In the genomic region with DNA sequence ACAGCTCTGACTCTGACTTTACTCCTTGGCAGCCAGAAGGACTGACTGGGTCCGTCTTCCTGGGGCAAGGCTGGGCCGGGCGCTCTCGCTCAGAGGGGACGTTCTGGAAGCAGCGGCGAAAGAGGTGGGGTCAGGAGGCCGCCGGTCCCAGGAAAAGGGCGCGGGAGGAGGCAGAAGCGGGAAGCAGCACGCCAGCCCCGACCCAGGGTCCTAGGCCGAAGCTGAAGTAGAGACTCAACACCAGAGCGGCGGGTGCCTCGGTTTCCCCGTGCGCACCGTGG, we compare ENCODE assay signal across 1 cellular context.
TF ChIP-seq lines count a peak whose summit lies in the region.

No MANE protein-coding gene starts in this region.

TF ChIP-seq in HepG2, 621 proteins besides CTCF, POLR2A, EP300 and RAD21 (continued from another document and continues in another):
- TF ChIP-seq TFDP1 (CRISPR knock-in tag; IDR thresholded peaks at IDR 0.05; ENCODE audit: borderline replicate concordance): no peak
- no peak for TF ChIP-seq GFI1 (CRISPR knock-in tag; IDR thresholded peaks at IDR 0.05; ENCODE audit: borderline replicate concordance)
- TF ChIP-seq DBP (CRISPR knock-in tag; IDR thresholded peaks at IDR 0.05; ENCODE audit: not compliant biosample characterization): no peak
- no peak for TF ChIP-seq CENPBD1 (CRISPR knock-in tag; IDR thresholded peaks at IDR 0.05; ENCODE audit: borderline replicate concordance, low read depth)
- TF ChIP-seq UBTF (CRISPR knock-in tag; IDR thresholded peaks at IDR 0.05): peak; percentile 33; the same call in 1 of the 2 replicates
- TF ChIP-seq ZFP91 (CRISPR knock-in tag; IDR thresholded peaks at IDR 0.05; ENCODE audit: borderline replicate concordance): peak; percentile 45; the same call in 1 of the 2 replicates
- TF ChIP-seq RXRB (CRISPR knock-in tag; IDR thresholded peaks at IDR 0.05; ENCODE audit: borderline replicate concordance): no peak
- TF ChIP-seq PRDM10 (CRISPR knock-in tag; IDR thresholded peaks at IDR 0.05; ENCODE audit: low read depth): no peak
- TF ChIP-seq KMT2A (CRISPR knock-in tag; IDR thresholded peaks at IDR 0.05): 0 out of 2 replicates have a peak, but pooled peaks have one; percentile 62
- TF ChIP-seq ZNF552 (CRISPR knock-in tag; IDR thresholded peaks at IDR 0.05; ENCODE audit: borderline replicate concordance): no peak
- TF ChIP-seq ZNF567 (CRISPR knock-in tag; IDR thresholded peaks at IDR 0.05; ENCODE audit: borderline replicate concordance): no peak
- no peak for TF ChIP-seq ZNF776 (CRISPR knock-in tag; IDR thresholded peaks at IDR 0.05)
- no peak for TF ChIP-seq HMGXB3 (CRISPR knock-in tag; IDR thresholded peaks at IDR 0.05; ENCODE audit: borderline replicate concordance)
- no peak for TF ChIP-seq GZF1 (CRISPR knock-in tag; IDR thresholded peaks at IDR 0.05)
- no peak for TF ChIP-seq ZNF432 (CRISPR knock-in tag; IDR thresholded peaks at IDR 0.05; ENCODE audit: borderline replicate concordance)
- TF ChIP-seq ZNF564 (CRISPR knock-in tag; IDR thresholded peaks at IDR 0.05): no peak
- no peak for TF ChIP-seq ZNF557 (CRISPR knock-in tag; IDR thresholded peaks at IDR 0.05)
- TF ChIP-seq MXD4 (CRISPR knock-in tag; IDR thresholded peaks at IDR 0.05): no peak
- TF ChIP-seq, protein P1, sequence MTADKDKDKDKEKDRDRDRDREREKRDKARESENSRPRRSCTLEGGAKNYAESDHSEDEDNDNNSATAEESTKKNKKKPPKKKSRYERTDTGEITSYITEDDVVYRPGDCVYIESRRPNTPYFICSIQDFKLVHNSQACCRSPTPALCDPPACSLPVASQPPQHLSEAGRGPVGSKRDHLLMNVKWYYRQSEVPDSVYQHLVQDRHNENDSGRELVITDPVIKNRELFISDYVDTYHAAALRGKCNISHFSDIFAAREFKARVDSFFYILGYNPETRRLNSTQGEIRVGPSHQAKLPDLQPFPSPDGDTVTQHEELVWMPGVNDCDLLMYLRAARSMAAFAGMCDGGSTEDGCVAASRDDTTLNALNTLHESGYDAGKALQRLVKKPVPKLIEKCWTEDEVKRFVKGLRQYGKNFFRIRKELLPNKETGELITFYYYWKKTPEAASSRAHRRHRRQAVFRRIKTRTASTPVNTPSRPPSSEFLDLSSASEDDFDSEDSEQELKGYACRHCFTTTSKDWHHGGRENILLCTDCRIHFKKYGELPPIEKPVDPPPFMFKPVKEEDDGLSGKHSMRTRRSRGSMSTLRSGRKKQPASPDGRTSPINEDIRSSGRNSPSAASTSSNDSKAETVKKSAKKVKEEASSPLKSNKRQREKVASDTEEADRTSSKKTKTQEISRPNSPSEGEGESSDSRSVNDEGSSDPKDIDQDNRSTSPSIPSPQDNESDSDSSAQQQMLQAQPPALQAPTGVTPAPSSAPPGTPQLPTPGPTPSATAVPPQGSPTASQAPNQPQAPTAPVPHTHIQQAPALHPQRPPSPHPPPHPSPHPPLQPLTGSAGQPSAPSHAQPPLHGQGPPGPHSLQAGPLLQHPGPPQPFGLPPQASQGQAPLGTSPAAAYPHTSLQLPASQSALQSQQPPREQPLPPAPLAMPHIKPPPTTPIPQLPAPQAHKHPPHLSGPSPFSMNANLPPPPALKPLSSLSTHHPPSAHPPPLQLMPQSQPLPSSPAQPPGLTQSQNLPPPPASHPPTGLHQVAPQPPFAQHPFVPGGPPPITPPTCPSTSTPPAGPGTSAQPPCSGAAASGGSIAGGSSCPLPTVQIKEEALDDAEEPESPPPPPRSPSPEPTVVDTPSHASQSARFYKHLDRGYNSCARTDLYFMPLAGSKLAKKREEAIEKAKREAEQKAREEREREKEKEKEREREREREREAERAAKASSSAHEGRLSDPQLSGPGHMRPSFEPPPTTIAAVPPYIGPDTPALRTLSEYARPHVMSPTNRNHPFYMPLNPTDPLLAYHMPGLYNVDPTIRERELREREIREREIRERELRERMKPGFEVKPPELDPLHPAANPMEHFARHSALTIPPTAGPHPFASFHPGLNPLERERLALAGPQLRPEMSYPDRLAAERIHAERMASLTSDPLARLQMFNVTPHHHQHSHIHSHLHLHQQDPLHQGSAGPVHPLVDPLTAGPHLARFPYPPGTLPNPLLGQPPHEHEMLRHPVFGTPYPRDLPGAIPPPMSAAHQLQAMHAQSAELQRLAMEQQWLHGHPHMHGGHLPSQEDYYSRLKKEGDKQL (CRISPR knock-in tag; IDR thresholded peaks at IDR 0.05; ENCODE audit: low read depth): no peak
- no peak for TF ChIP-seq SOX13 (IDR thresholded peaks at IDR 0.05)
- no peak for TF ChIP-seq SOX13 (CRISPR knock-in tag; conservative IDR thresholded peaks at IDR 0.05 in 1 of 2, IDR thresholded peaks at IDR 0.05 in 1 of 2)
- no peak for TF ChIP-seq SCMH1 (CRISPR knock-in tag; IDR thresholded peaks at IDR 0.05; ENCODE audit: borderline replicate concordance)
- TF ChIP-seq, protein P2, sequence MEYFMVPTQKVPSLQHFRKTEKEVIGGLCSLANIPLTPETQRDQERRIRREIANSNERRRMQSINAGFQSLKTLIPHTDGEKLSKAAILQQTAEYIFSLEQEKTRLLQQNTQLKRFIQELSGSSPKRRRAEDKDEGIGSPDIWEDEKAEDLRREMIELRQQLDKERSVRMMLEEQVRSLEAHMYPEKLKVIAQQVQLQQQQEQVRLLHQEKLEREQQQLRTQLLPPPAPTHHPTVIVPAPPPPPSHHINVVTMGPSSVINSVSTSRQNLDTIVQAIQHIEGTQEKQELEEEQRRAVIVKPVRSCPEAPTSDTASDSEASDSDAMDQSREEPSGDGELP (IDR thresholded peaks at IDR 0.05; ENCODE audit: borderline replicate concordance, low read depth): no peak
- TF ChIP-seq KLF15 (CRISPR knock-in tag; IDR thresholded peaks at IDR 0.05; ENCODE audit: borderline replicate concordance): no peak
- TF ChIP-seq ZNF230 (CRISPR knock-in tag; IDR thresholded peaks at IDR 0.05): no peak
- no peak for TF ChIP-seq ZNF235 (CRISPR knock-in tag; IDR thresholded peaks at IDR 0.05; ENCODE audit: borderline replicate concordance)
- TF ChIP-seq TAF1 (CRISPR knock-in tag; IDR thresholded peaks at IDR 0.05): 0 out of 2 replicates have a peak, but pooled peaks have one; percentile 30
- TF ChIP-seq ZNF121 (CRISPR knock-in tag; IDR thresholded peaks at IDR 0.05): no peak
- no peak for TF ChIP-seq PCBP2 (optimal IDR thresholded peaks at IDR 0.05; ENCODE audit: low read depth, low read length, poor library complexity, severe bottlenecking)
